ENCODE assay signal across 24 cellular contexts in genomic region chr5:91168859-91169258, GRCh38.
"Had no signal": no experiment of that assay in that cellular context is flagged by ENCODE, and none has a peak within 500 bp of the region (broad histone marks: within the 10 kb centered on the region; RNA-seq: fewer than 3 reads in every experiment).

No MANE protein-coding gene starts in this region.

- H3K4me3 Mint-ChIP-seq: naive B cell, nephron had no signal

- H3K36me3 ChIP-seq: esophagus squamous epithelium, pancreas, tibial nerve, upper lobe of right lung, vagina had no signal

- H2AFZ ChIP-seq: hepatocyte had no signal

- H3K79me2 ChIP-seq: hepatocyte had no signal

- H3K4me1 Mint-ChIP-seq: naive B cell, nephron had no signal

- H3K27ac Mint-ChIP-seq: naive B cell, nephron, progenitor cell of endocrine pancreas had no signal

- ATAC-seq: left cardiac atrium, left ventricle myocardium superior, pancreas, right cardiac atrium, upper lobe of right lung had no signal

- H3K9me3 ChIP-seq: esophagus squamous epithelium, pancreas, testis, tibial nerve, upper lobe of right lung, vagina had no signal

- H3K27me3 Mint-ChIP-seq: naive B cell, progenitor cell of endocrine pancreas had no signal

- H3K36me3 Mint-ChIP-seq: naive B cell had no signal

- H3K4me3 ChIP-seq: esophagus squamous epithelium, hepatocyte, lung, pancreas, smooth muscle cell, testis, tibial nerve, upper lobe of right lung, vagina had no signal

- H3K27me3 ChIP-seq: esophagus squamous epithelium, hepatocyte, pancreas, testis, tibial nerve, upper lobe of right lung, vagina had no signal

- H3K9me3 Mint-ChIP-seq: nephron had no signal

- H3K4me1 ChIP-seq: pancreas, upper lobe of right lung, vagina had no signal

- H3K4me2 ChIP-seq: hepatocyte, smooth muscle cell had no signal

- H3K27ac ChIP-seq: hepatocyte, pancreas, testis, upper lobe of right lung, vagina had no signal

- DNase-seq: dermis blood vessel endothelial cell; esophagus squamous epithelium; foreskin melanocyte; head of caudate nucleus; kidney; left cardiac atrium; left ventricle myocardium superior; mesenchymal stem cell; midbrain; naive B cell; occipital lobe; pancreas; right cardiac atrium; stimulated activated CD4-positive, alpha-beta T cell treated with anti-CD3 and anti-CD28 coated beads, Interleukin-2, amount 100 ng/mL, for 48 hours; stimulated activated naive CD4-positive, alpha-beta T cell treated with Interleukin-2 at 50 U/mL for 16 hours; testis; upper lobe of right lung had no signal
